ENCODE assay signal across 2 cellular contexts in genomic region chr10:110639858-110640257, GRCh38. TPM values are rescaled to one million over a fixed set of nuclear protein-coding genes. Genes with fewer than 3 reads are reported as not detected.
"Had no signal": no experiment of that assay in that cellular context is flagged by ENCODE, and none has a peak within 500 bp of the region (broad histone marks: within the 10 kb centered on the region; RNA-seq: fewer than 3 reads in every experiment).

No MANE protein-coding gene starts in this region.

RNA-seq across cellular contexts. Expression of gene RBM20, which starts 4.3 kb away (rescaled TPM):
- total RNA-seq: HT-29 had no signal
- polyA plus RNA-seq: IgD-negative memory B cell had no signal
